ENCODE assay signal across 12 cellular contexts in the genomic region with DNA sequence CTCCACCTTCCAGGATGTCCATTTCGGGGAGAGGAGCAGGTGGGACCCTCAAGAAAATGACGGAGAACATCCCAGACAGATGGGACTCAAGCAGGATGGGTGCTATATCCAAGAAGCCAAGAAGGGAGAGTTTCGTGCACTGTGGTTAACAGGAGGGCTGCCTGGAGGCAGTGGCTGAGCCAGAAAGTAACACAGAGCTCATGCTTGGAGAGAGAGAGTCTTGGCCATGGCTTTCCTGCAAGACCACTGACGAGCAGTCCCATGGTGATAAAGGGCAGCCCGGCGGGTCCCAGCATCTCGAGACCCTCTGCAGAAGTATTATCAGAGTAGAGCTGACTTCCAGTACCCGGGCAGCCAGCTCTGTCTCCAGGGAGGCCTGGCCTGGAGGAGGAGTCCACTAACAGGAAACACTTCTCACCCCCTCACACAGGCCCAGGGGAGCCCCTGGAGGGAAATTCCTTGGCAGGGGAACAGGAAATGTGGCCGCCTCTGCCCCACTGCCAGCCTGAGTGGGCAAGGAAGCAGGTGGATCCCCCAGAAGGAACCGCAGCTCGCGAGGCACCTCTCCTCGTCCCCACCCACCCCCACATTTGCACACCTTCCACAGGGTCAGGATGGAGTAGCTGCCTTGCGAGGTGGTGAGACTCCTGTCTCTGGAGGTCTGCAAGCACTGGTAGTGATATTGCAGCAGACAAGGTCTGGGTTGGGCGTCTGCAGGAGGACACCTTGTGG. TPM values are rescaled to one million over a fixed set of nuclear protein-coding genes. Genes with fewer than 3 reads are reported as not detected.
DNase-seq lines count a peak whose midpoint lies in the region; ATAC-seq lines count a peak whose summit lies in the region.
"Had no signal": no experiment of that assay in that cellular context is flagged by ENCODE, and none has a peak within 500 bp of the region (broad histone marks: within the 10 kb centered on the region; RNA-seq: fewer than 3 reads in every experiment).

No MANE protein-coding gene starts in this region.

- DNase-seq in GDM1 (lab: John Stamatoyannopoulos, UW) (peak; percentile 71), KBM-7 (peak; percentile 26)
- peak; percentile 52 to 57 for DNase-seq in activated T-cell treated with anti-CD3 and anti-CD28 coated beads, Interleukin-2, amount 50 U/mL, for 72 hours
- DNase-seq in natural killer cell treated with Interleukin-12 subunit alpha and Interleukin-12 subunit beta and Interleukin-15 and Interleukin-18, amount 100 ng/mL, for 72 hours (ENCODE audit: low spot score) = peak; percentile 84
- DNase-seq: amygdala, NCI-H526 treated with DMSO at 0.1 percent for 48 hours, nephron progenitor cell, SW 1271 had no signal

- no peaks in the 10 kb centered on the region for H3K9me3 Mint-ChIP-seq in activated T-cell treated with anti-CD3 and anti-CD28 coated beads, Interleukin-2, amount 50 U/mL, for 72 hours
- no peaks in the 10 kb centered on the region for H3K9me3 Mint-ChIP-seq in natural killer cell treated with Interleukin-12 subunit alpha and Interleukin-12 subunit beta and Interleukin-15 and Interleukin-18, amount 100 ng/mL, for 72 hours
- H3K9me3 Mint-ChIP-seq: nephron progenitor cell had no signal

- in situ Hi-C loops in KBM-7 (cut with MboI; ENCODE audit: low pct_unique_long_range_greater_than_20kb, low sequenced_read_pairs) = loop anchor here (10.0 kb wide), 1 partner anchor 140 kb away; no protein-coding TSS in a partner anchor

- peaks cover 2 to 8% of the 10 kb centered on the region in 2 donors for H3K36me3 Mint-ChIP-seq in activated T-cell treated with anti-CD3 and anti-CD28 coated beads, Interleukin-2, amount 50 U/mL, for 72 hours (ENCODE audit: insufficient read depth in 2 of 2)
- H3K36me3 Mint-ChIP-seq in natural killer cell treated with Interleukin-12 subunit alpha and Interleukin-12 subunit beta and Interleukin-15 and Interleukin-18, amount 100 ng/mL, for 72 hours = no peaks in the 10 kb centered on the region

- peak overlapping the region; percentile 51 for H3K27ac Mint-ChIP-seq in activated T-cell treated with anti-CD3 and anti-CD28 coated beads, Interleukin-2, amount 50 U/mL, for 72 hours
- H3K27ac Mint-ChIP-seq in natural killer cell treated with Interleukin-12 subunit alpha and Interleukin-12 subunit beta and Interleukin-15 and Interleukin-18, amount 100 ng/mL, for 72 hours = peak overlapping the region; percentile 60 to 85
- H3K27ac Mint-ChIP-seq: nephron progenitor cell had no signal

- peak; percentile 29 to 38 for ATAC-seq in activated T-cell treated with anti-CD3 and anti-CD28 coated beads, Interleukin-2, amount 50 U/mL, for 72 hours (replicated peaks in 1 of 2)
- peak; percentile 45 to 79 for ATAC-seq in natural killer cell treated with Interleukin-12 subunit alpha and Interleukin-12 subunit beta and Interleukin-15 and Interleukin-18, amount 100 ng/mL, for 72 hours
- ATAC-seq in GM21529 (IDR thresholded peaks at IDR 0.05; ENCODE audit: unreplicated experiment) (no peak), GM18870 (IDR thresholded peaks at IDR 0.05; ENCODE audit: unreplicated experiment) (no peak), GM18868 (IDR thresholded peaks at IDR 0.05; ENCODE audit: unreplicated experiment) (no peak), HG03521 (IDR thresholded peaks at IDR 0.05; ENCODE audit: unreplicated experiment) (no peak)

- H3K4me1 Mint-ChIP-seq in activated T-cell treated with anti-CD3 and anti-CD28 coated beads, Interleukin-2, amount 50 U/mL, for 72 hours (ENCODE audit: low read depth) = peaks cover 63% of the 10 kb centered on the region
- peaks cover 37 to 50% of the 10 kb centered on the region in 2 donors for H3K4me1 Mint-ChIP-seq in natural killer cell treated with Interleukin-12 subunit alpha and Interleukin-12 subunit beta and Interleukin-15 and Interleukin-18, amount 100 ng/mL, for 72 hours (ENCODE audit: low read depth in 2 of 2)

- no peaks in the 10 kb centered on the region for H3K27me3 Mint-ChIP-seq in activated T-cell treated with anti-CD3 and anti-CD28 coated beads, Interleukin-2, amount 50 U/mL, for 72 hours (ENCODE audit: low read depth)
- no peaks in the 10 kb centered on the region for H3K27me3 Mint-ChIP-seq in natural killer cell treated with Interleukin-12 subunit alpha and Interleukin-12 subunit beta and Interleukin-15 and Interleukin-18, amount 100 ng/mL, for 72 hours

- peak overlapping the region; percentile 63 to 74 for H3K4me3 Mint-ChIP-seq in activated T-cell treated with anti-CD3 and anti-CD28 coated beads, Interleukin-2, amount 50 U/mL, for 72 hours
- peak overlapping the region; percentile 67 for H3K4me3 Mint-ChIP-seq in natural killer cell treated with Interleukin-12 subunit alpha and Interleukin-12 subunit beta and Interleukin-15 and Interleukin-18, amount 100 ng/mL, for 72 hours
- H3K4me3 Mint-ChIP-seq: nephron progenitor cell had no signal

RNA-seq across cellular contexts. Expression of gene CYTH4, which starts 32.2 kb away (rescaled TPM):
- total RNA-seq in activated T-cell treated with anti-CD3 and anti-CD28 coated beads, Interleukin-2, amount 50 U/mL, for 72 hours = 10 to 100 TPM; 71.9 to 87.5 TPM
- 10 to 100 TPM; 36.0 to 41.1 TPM for total RNA-seq in natural killer cell treated with Interleukin-12 subunit alpha and Interleukin-12 subunit beta and Interleukin-15 and Interleukin-18, amount 100 ng/mL, for 72 hours

Comparison
In these comparisons a context has a peak if more than half of its experiments do, and no peak if none do; other contexts are left out.
1. DNase-seq: peak in every context shown above with its lines; median percentile 84 in natural killer cell treated with Interleukin-12 subunit alpha and Interleukin-12 subunit beta and Interleukin-15 and Interleukin-18, amount 100 ng/mL, for 72 hours; 71 in GDM1; 54 in activated T-cell treated with anti-CD3 and anti-CD28 coated beads, Interleukin-2, amount 50 U/mL, for 72 hours; 26 in KBM-7.
2. ATAC-seq: peak in activated T-cell treated with anti-CD3 and anti-CD28 coated beads, Interleukin-2, amount 50 U/mL, for 72 hours (2 of 2) and natural killer cell treated with Interleukin-12 subunit alpha and Interleukin-12 subunit beta and Interleukin-15 and Interleukin-18, amount 100 ng/mL, for 72 hours (2 of 2); none in GM21529 (single experiment), GM18870 (single experiment), GM18868 (single experiment) and HG03521 (single experiment).